8 cellular contexts compared by ENCODE assay signal in genomic region chr4:78446607-78447006, GRCh38.
"Had no signal": no experiment of that assay in that cellular context is flagged by ENCODE, and none has a peak within 500 bp of the region (broad histone marks: within the 10 kb centered on the region; RNA-seq: fewer than 3 reads in every experiment).

No MANE protein-coding gene starts in this region.

- H2AFZ ChIP-seq: GM23338 had no signal

- H3K4me2 ChIP-seq: GM23338 had no signal

- H3K4me3 ChIP-seq: GM23338 had no signal

- ATAC-seq: GM23338 had no signal

- DNase-seq: H9, HCEC 1CT, IMR-90, KBM-7 had no signal

- FAIRE-seq: H1, H54, HTR-8/SVneo had no signal
